ENCODE assay signal across 18 cellular contexts in the genomic region with DNA sequence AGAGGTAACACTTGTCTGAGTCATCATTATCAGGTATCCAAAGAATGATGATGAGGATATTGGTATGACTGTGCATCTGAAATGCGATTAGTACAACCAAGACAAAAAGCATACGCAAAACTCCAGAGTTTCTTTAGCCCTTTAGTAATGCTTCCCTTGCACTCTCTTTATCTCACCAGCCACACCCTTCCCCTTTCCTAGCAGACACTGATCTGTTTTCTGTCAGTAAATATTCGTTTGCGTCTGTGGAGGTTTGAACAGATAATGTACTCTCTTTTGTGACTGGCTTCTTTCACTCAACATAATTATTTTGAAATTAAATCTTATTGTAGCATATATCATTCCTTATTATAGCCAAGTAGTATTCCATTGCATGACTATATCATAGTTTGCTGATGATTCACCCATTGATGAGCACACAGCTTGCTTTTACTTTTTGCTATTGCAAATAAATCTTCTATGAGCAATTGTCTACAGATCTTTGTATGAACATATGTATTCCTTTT.
DNase-seq lines count a peak whose midpoint lies in the region; ATAC-seq, FAIRE-seq and TF ChIP-seq lines count a peak whose summit lies in the region.
"Had no signal": no experiment of that assay in that cellular context is flagged by ENCODE, and none has a peak within 500 bp of the region (broad histone marks: within the 10 kb centered on the region; RNA-seq: fewer than 3 reads in every experiment).

No MANE protein-coding gene starts in this region.

- H3K27me3 ChIP-seq in K562 (ENCODE audit: control insufficient read depth in 2 of 2, insufficient read depth in 2 of 2, low read length in 2 of 2) (no peaks in the 10 kb centered on the region), foreskin keratinocyte (no peaks in the 10 kb centered on the region)

- CTCF ChIA-PET in K562 (lab: Yijun Ruan, JAX; ENCODE audit: low intra/inter-chr PET ratio) = no interaction called here

- no peak overlapping the region for H3K9ac ChIP-seq in K562 (ENCODE audit: insufficient read depth in 1 of 2, low read depth in 2 of 2, low read length in 2 of 2)

- ATAC-seq in K562 (no peak), foreskin keratinocyte (peak; percentile 91)

- TF ChIP-seq EP300 in K562 (IDR thresholded peaks at IDR 0.05; ENCODE audit: low read length) = no peak

- WGBS in K562 (ENCODE audit: insufficient coverage, low coverage, missing lambda C conversion rate) = 2% methylated on average over 4 of the region's 4 CpGs

- no peaks in the 10 kb centered on the region for H3K36me3 ChIP-seq in K562 (ENCODE audit: control insufficient read depth, insufficient read depth, low read length)
- H3K36me3 ChIP-seq: WERI-Rb-1 had no signal

- H3K4me3 ChIP-seq in K562 = no peak overlapping the region

- peak; percentile 69 for DNase-seq in EL
- DNase-seq in NCI-H748 treated with DMSO at 0.1 percent for 48 hours (lab: John Stamatoyannopoulos, UW) = peak; percentile 25
- DNase-seq in K562 (ENCODE audit: extremely low read depth in 1 of 4, low spot score in 3 of 4) = no peak
- peak; percentile 85 to 94 for DNase-seq in foreskin keratinocyte
- no peak for DNase-seq in stimulated activated CD4-positive, alpha-beta T cell treated with anti-CD3 and anti-CD28 coated beads, Interleukin-2, amount 100 ng/mL, for 24 hours
- no peak for DNase-seq in caudate nucleus (lab: John Stamatoyannopoulos, UW)
- DNase-seq in NCI-H526 treated with DMSO at 0.1 percent for 48 hours (lab: John Stamatoyannopoulos, UW) = no peak
- no peak for DNase-seq in pons (ENCODE audit: low spot score)
- DNase-seq: activated CD4-positive, alpha-beta memory T cell treated with anti-CD3 and anti-CD28 coated beads, Interleukin-2, amount 10 ng/mL, durations not matched to agents 7 days and 5 days; activated naive CD8-positive, alpha-beta T cell treated with anti-CD3 and anti-CD28 coated beads, Interleukin-2, amount 10 ng/mL, durations not matched to agents 7 days and 5 days; central memory CD4-positive, alpha-beta T cell; effector memory CD4-positive, alpha-beta T cell; NCI-H2081; NCI-H82; stimulated activated CD4-positive, alpha-beta T cell treated with anti-CD3 and anti-CD28 coated beads, Interleukin-4, amount 100 ng/mL, for 24 hours; stimulated activated CD8-positive, alpha-beta memory T cell treated with anti-CD3 and anti-CD28 coated beads, Interleukin-4, amount 100 ng/mL, for 48 hours; substantia nigra; WERI-Rb-1 had no signal

- H3K27ac ChIP-seq in K562 (ENCODE audit: extremely low read depth, low read depth, low read length) = no peak overlapping the region
- H3K27ac ChIP-seq in foreskin keratinocyte = peak overlapping the region; percentile 56
- no peak overlapping the region for H3K27ac ChIP-seq in caudate nucleus (ENCODE audit: low read depth, low read length)
- H3K27ac ChIP-seq: WERI-Rb-1 had no signal

- no peaks in the 10 kb centered on the region for H3K79me2 ChIP-seq in K562 (ENCODE audit: control insufficient read depth, insufficient read depth, low read length)

- no peak for TF ChIP-seq RAD21 in K562 (CRISPR knock-in tag; conservative IDR thresholded peaks at IDR 0.05 in 1 of 2, IDR thresholded peaks at IDR 0.05 in 1 of 2)

- H4K20me1 ChIP-seq in K562 (replicated peaks; ENCODE audit: control insufficient read depth, insufficient read depth, low read length) = no peaks in the 10 kb centered on the region

- no peak for FAIRE-seq in K562 (lab: Jason Lieb, UNC)

- in situ Hi-C loops in K562 (cut with MboI) = no loop called here

- intact Hi-C loops in K562 (cut with micrococcal nuclease) = no loop called here

- H2AFZ ChIP-seq in K562 (ENCODE audit: low read depth, low read length) = no peak overlapping the region

- H3K4me2 ChIP-seq in K562 (ENCODE audit: insufficient read depth, low read length) = no peak overlapping the region

- POLR2A ChIA-PET in K562 (lab: Yijun Ruan, JAX) = no interaction called here

- TF ChIP-seq CTCF in K562 (IDR thresholded peaks at IDR 0.05 in 2 of 3, conservative IDR thresholded peaks at IDR 0.05 in 1 of 3; ENCODE audit: insufficient read depth in 2 of 3, low read depth in 1 of 3, low read length in 3 of 3) = no peak
- TF ChIP-seq CTCF in foreskin keratinocyte (conservative IDR thresholded peaks at IDR 0.05) = no peak

- no TSS peak for BruUV-seq in K562 (replicated peaks; lab: Mats Ljungman, UMichigan)

- H3K4me1 ChIP-seq in K562 (replicated peaks in 1 of 2; ENCODE audit: control insufficient read depth in 2 of 2, insufficient read depth in 2 of 2, low read length in 2 of 2) (no peaks in the 10 kb centered on the region), foreskin keratinocyte (peaks cover 33% of the 10 kb centered on the region)

- TF ChIP-seq POLR2A in K562 (conservative IDR thresholded peaks at IDR 0.05) = no peak

- H3K9me1 ChIP-seq in K562 (ENCODE audit: control insufficient read depth, insufficient read depth, low read length) = no peaks in the 10 kb centered on the region

- H3K9me3 ChIP-seq in K562 (replicated peaks; ENCODE audit: control insufficient read depth, insufficient read depth, low read depth, low read length) = no peaks in the 10 kb centered on the region

TF ChIP-seq in K562, 482 proteins besides CTCF, POLR2A, EP300 and RAD21:
- TF ChIP-seq ZNF3 (CRISPR knock-in tag; IDR thresholded peaks at IDR 0.05) (no peak), ZNF316 (IDR thresholded peaks at IDR 0.05) (peak; percentile 35; the same call in 1 of the 2 replicates)

Comparison
In these comparisons a context has a peak if more than half of its experiments do, and no peak if none do; other contexts are left out.
1. DNase-seq: peak in EL (single experiment), NCI-H748 treated with DMSO at 0.1 percent for 48 hours (single experiment) and foreskin keratinocyte (2 of 2); none in K562 (0 of 4), stimulated activated CD4-positive, alpha-beta T cell treated with anti-CD3 and anti-CD28 coated beads, Interleukin-2, amount 100 ng/mL, for 24 hours (0 of 2), caudate nucleus (0 of 61), NCI-H526 treated with DMSO at 0.1 percent for 48 hours (single experiment) and pons (single experiment).